ENCODE assay signal across 8 cellular contexts in genomic region chr2:233418761-233419625, GRCh38.
DNase-seq lines count a peak whose midpoint lies in the region; ATAC-seq and TF ChIP-seq lines count a peak whose summit lies in the region.

No MANE protein-coding gene starts in this region.

- H3K36me3 ChIP-seq in BLaER1 treated with 17β-estradiol and CSF1 and Interleukin-3, amounts not matched to agents 10 nM and 100 nM, result peaks cover 28 to 93% (median 69%) of the 10 kb centered on the region in 11 experiments
- H3K36me3 ChIP-seq in tibial artery, result no peaks in the 10 kb centered on the region

- DNase-seq in MV-4-11 (lab: John Stamatoyannopoulos, UW) (peak; percentile 38), left kidney (ENCODE audit: low read depth, low spot score) (peak; percentile 29), tibial artery (peak; percentile 47 to 85), NCI-H1092 (lab: John Stamatoyannopoulos, UW) (no peak), ACHN (no peak)
- peak; percentile 72 for DNase-seq in activated naive CD4-positive, alpha-beta T cell treated with anti-CD3 and anti-CD28 coated beads, Interleukin-2, amount 10 ng/mL, durations not matched to agents 7 days and 5 days

- ATAC-seq in GM21367 (IDR thresholded peaks at IDR 0.05; ENCODE audit: unreplicated experiment), result peak; percentile 41

- no peak for TF ChIP-seq CTCF in tibial artery (IDR thresholded peaks at IDR 0.05)

- peaks cover 59 to 100% (median 100%) of the 10 kb centered on the region in 11 experiments; a peak in 21 of 22 replicates for H4K20me1 ChIP-seq in BLaER1 treated with 17β-estradiol and CSF1 and Interleukin-3, amounts not matched to agents 10 nM and 100 nM

- no peaks in the 10 kb centered on the region for H3K27me3 Mint-ChIP-seq in activated naive CD4-positive, alpha-beta T cell treated with anti-CD3 and anti-CD28 coated beads, Interleukin-2, amount 10 ng/mL, durations not matched to agents 7 days and 5 days

- H3K27me3 ChIP-seq in BLaER1 treated with 17β-estradiol and CSF1 and Interleukin-3, amounts not matched to agents 10 nM and 100 nM, result no peaks in the 10 kb centered on the region
- H3K27me3 ChIP-seq in tibial artery, result no peaks in the 10 kb centered on the region

- H3K9me3 ChIP-seq in BLaER1 treated with 17β-estradiol and CSF1 and Interleukin-3, amounts not matched to agents 10 nM and 100 nM (replicated peaks in 1 of 11), result peaks cover 0 to 10% (median 0%) of the 10 kb centered on the region in 11 experiments; a peak in 3 of 22 replicates
- no peaks in the 10 kb centered on the region for H3K9me3 ChIP-seq in tibial artery

- in situ Hi-C loops in ACHN (cut with HindIII; ENCODE audit: low pct_ligation_motif_present, low pct_unique_long_range_greater_than_20kb, low sequenced_read_pairs), result no loop called here

- H3K27ac ChIP-seq in BLaER1 treated with 17β-estradiol and CSF1 and Interleukin-3, amounts not matched to agents 10 nM and 100 nM, result peak overlapping the region in 10 of 11 experiments; percentile 22 to 75 (median 66); a peak in 19 of 22 replicates
- H3K27ac ChIP-seq in tibial artery, result peak overlapping the region; percentile 81 to 83

- peak overlapping the region; percentile 98 for H3K27ac Mint-ChIP-seq in activated naive CD4-positive, alpha-beta T cell treated with anti-CD3 and anti-CD28 coated beads, Interleukin-2, amount 10 ng/mL, durations not matched to agents 7 days and 5 days

- peak overlapping the region; percentile 83 for H3K4me3 Mint-ChIP-seq in activated naive CD4-positive, alpha-beta T cell treated with anti-CD3 and anti-CD28 coated beads, Interleukin-2, amount 10 ng/mL, durations not matched to agents 7 days and 5 days

- H3K9ac ChIP-seq in BLaER1 treated with 17β-estradiol and CSF1 and Interleukin-3, amounts not matched to agents 10 nM and 100 nM, result peak overlapping the region in 10 of 11 experiments; percentile 12 to 68 (median 44); a peak in 17 of 22 replicates

- intact Hi-C loops in tibial artery (cut with DNase I; ENCODE audit: low total_unique reads), result no loop called here

- H3K4me1 Mint-ChIP-seq in activated naive CD4-positive, alpha-beta T cell treated with anti-CD3 and anti-CD28 coated beads, Interleukin-2, amount 10 ng/mL, durations not matched to agents 7 days and 5 days, result peaks cover 99% of the 10 kb centered on the region

- CTCF ChIA-PET in activated naive CD4-positive, alpha-beta T cell treated with anti-CD3 and anti-CD28 coated beads, Interleukin-2, amount 10 ng/mL, durations not matched to agents 7 days and 5 days (lab: Charles Lee), result interaction anchor here (0.6 to 3.3 kb wide), 9 partner anchors 11 to 25 kb away, joined by 3 to 23 read pairs (median 3); no protein-coding TSS in a partner anchor

- H3K4me2 ChIP-seq in BLaER1 treated with 17β-estradiol and CSF1 and Interleukin-3, amounts not matched to agents 10 nM and 100 nM, result peak overlapping the region; percentile 81 to 97 (median 92)

- H3K4me1 ChIP-seq in BLaER1 treated with 17β-estradiol and CSF1 and Interleukin-3, amounts not matched to agents 10 nM and 100 nM, result peaks cover 73 to 100% (median 100%) of the 10 kb centered on the region in 10 experiments
- H3K4me1 ChIP-seq in tibial artery, result peaks cover 0 to 85% (median 53%) of the 10 kb centered on the region in 4 donors

- peak overlapping the region in 9 of 10 experiments; percentile 12 to 51 (median 42); a peak in 17 of 20 replicates for H3K4me3 ChIP-seq in BLaER1 treated with 17β-estradiol and CSF1 and Interleukin-3, amounts not matched to agents 10 nM and 100 nM
- H3K4me3 ChIP-seq in tibial artery, result peak overlapping the region; percentile 41 to 44

- peaks cover 65% of the 10 kb centered on the region for H3K36me3 Mint-ChIP-seq in activated naive CD4-positive, alpha-beta T cell treated with anti-CD3 and anti-CD28 coated beads, Interleukin-2, amount 10 ng/mL, durations not matched to agents 7 days and 5 days

- H3K9me3 Mint-ChIP-seq in activated naive CD4-positive, alpha-beta T cell treated with anti-CD3 and anti-CD28 coated beads, Interleukin-2, amount 10 ng/mL, durations not matched to agents 7 days and 5 days, result no peaks in the 10 kb centered on the region

Comparison
In these comparisons a context has a peak if more than half of its experiments do, and no peak if none do; other contexts are left out.
1. DNase-seq: peak in MV-4-11 (single experiment), activated naive CD4-positive, alpha-beta T cell treated with anti-CD3 and anti-CD28 coated beads, Interleukin-2, amount 10 ng/mL, durations not matched to agents 7 days and 5 days (single experiment), left kidney (single experiment) and tibial artery (2 of 2); none in NCI-H1092 (single experiment) and ACHN (single experiment).